ENCODE assay signal across 23 cellular contexts in the genomic region with DNA sequence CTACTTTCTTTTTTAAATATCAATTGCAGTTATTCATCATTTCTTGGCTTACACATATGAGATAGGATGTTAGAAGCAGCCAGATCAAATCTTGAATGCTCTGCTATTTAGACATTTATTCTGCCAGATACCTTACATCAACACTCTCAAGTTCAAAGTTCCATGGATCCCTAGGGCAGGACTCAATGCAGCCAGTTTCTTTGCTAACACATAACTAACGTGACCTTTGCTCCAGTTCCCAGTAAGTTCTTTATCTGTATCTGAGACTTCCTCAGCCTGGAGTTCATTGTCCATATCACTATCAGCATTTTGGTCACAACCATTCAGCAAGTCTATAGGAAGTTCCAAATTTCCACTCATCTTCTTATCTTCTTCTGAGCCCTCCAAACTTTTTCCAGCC.
DNase-seq lines count a peak whose midpoint lies in the region; ATAC-seq, FAIRE-seq and TF ChIP-seq lines count a peak whose summit lies in the region.
"Had no signal": no experiment of that assay in that cellular context is flagged by ENCODE, and none has a peak within 500 bp of the region (broad histone marks: within the 10 kb centered on the region; RNA-seq: fewer than 3 reads in every experiment).

No MANE protein-coding gene starts in this region.

- H3K4me3 ChIP-seq in HepG2 (replicated peaks in 1 of 3; ENCODE audit: insufficient read depth in 1 of 3, low read depth in 2 of 3, low read length in 3 of 3) (no peak overlapping the region), right lobe of liver (no peak overlapping the region), endodermal cell (ENCODE audit: low read length) (peak overlapping the region; percentile 23)
- H3K4me3 ChIP-seq: A549; BLaER1 treated with 17β-estradiol and CSF1 and Interleukin-3, amounts not matched to agents 10 nM and 100 nM had no signal

- H3K79me2 ChIP-seq in HepG2 (ENCODE audit: insufficient read depth, low read length) = no peaks in the 10 kb centered on the region

- BruUV-seq in HepG2 (replicated peaks; lab: Mats Ljungman, UMichigan) = no TSS peak

- no peaks in the 10 kb centered on the region for H3K27me3 Mint-ChIP-seq in endodermal cell (ENCODE audit: insufficient read depth)
- H3K27me3 Mint-ChIP-seq: B cell; CD4-positive, alpha-beta T cell had no signal

- H3K4me1 Mint-ChIP-seq in endodermal cell = peaks cover 6% of the 10 kb centered on the region
- H3K4me1 Mint-ChIP-seq: B cell had no signal

- in situ Hi-C loops in HepG2 (cut with HindIII; ENCODE audit: extremely low pct_ligation_motif_present, low pct_unique_long_range_greater_than_20kb) = no loop called here

- no peak overlapping the region for H2AFZ ChIP-seq in HepG2 (ENCODE audit: low read length)

- H3K9me3 ChIP-seq in HepG2 (ENCODE audit: low read length) (no peaks in the 10 kb centered on the region), right lobe of liver (no peaks in the 10 kb centered on the region), endodermal cell (ENCODE audit: control insufficient read depth, low read length) (no peaks in the 10 kb centered on the region)
- H3K9me3 ChIP-seq: A549; BLaER1 treated with 17β-estradiol and CSF1 and Interleukin-3, amounts not matched to agents 10 nM and 100 nM; Caco-2 had no signal

- no peak overlapping the region for H3K4me3 Mint-ChIP-seq in endodermal cell
- H3K4me3 Mint-ChIP-seq: B cell; CD4-positive, alpha-beta T cell; CD8-positive, alpha-beta T cell had no signal

- no peak overlapping the region for H3K27ac ChIP-seq in HepG2 (ENCODE audit: extremely low read length, insufficient read depth, low read length)
- H3K27ac ChIP-seq in right lobe of liver = no peak overlapping the region
- no peak overlapping the region for H3K27ac ChIP-seq in endodermal cell (ENCODE audit: low read depth, low read length)
- H3K27ac ChIP-seq: 22Rv1; A549; BLaER1 treated with 17β-estradiol and CSF1 and Interleukin-3, amounts not matched to agents 10 nM and 100 nM; C4-2B had no signal

- no peak overlapping the region for H3K27ac Mint-ChIP-seq in endodermal cell
- H3K27ac Mint-ChIP-seq: B cell; CD4-positive, alpha-beta T cell; CD8-positive, alpha-beta T cell had no signal

- H3K9ac ChIP-seq in HepG2 (ENCODE audit: insufficient read depth, low read depth, low read length) = no peak overlapping the region
- no peak overlapping the region for H3K9ac ChIP-seq in endodermal cell (ENCODE audit: extremely low read depth, low read length, poor library complexity, severe bottlenecking)
- H3K9ac ChIP-seq: BLaER1 treated with 17β-estradiol and CSF1 and Interleukin-3, amounts not matched to agents 10 nM and 100 nM had no signal

- H3K27me3 ChIP-seq in HepG2 (ENCODE audit: control insufficient read depth in 1 of 2, insufficient read depth in 2 of 2, low read length in 2 of 2) (no peaks in the 10 kb centered on the region), right lobe of liver (no peaks in the 10 kb centered on the region), endodermal cell (ENCODE audit: control insufficient read depth, insufficient read depth, low read length, poor library complexity, severe bottlenecking) (no peaks in the 10 kb centered on the region)
- H3K27me3 ChIP-seq: BLaER1 treated with 17β-estradiol and CSF1 and Interleukin-3, amounts not matched to agents 10 nM and 100 nM had no signal

- H3K36me3 ChIP-seq in HepG2 (replicated peaks in 1 of 2; ENCODE audit: control insufficient read depth in 1 of 2, insufficient read depth in 2 of 2, low read length in 2 of 2) (no peaks in the 10 kb centered on the region), right lobe of liver (no peaks in the 10 kb centered on the region), endodermal cell (ENCODE audit: control insufficient read depth, insufficient read depth, low read length) (no peaks in the 10 kb centered on the region)
- H3K36me3 ChIP-seq: BLaER1 treated with 17β-estradiol and CSF1 and Interleukin-3, amounts not matched to agents 10 nM and 100 nM had no signal

- H3K4me2 ChIP-seq in HepG2 (ENCODE audit: low read depth, low read length) = no peak overlapping the region
- H3K4me2 ChIP-seq: A549; BLaER1 treated with 17β-estradiol and CSF1 and Interleukin-3, amounts not matched to agents 10 nM and 100 nM had no signal

- no peaks in the 10 kb centered on the region for H4K20me1 ChIP-seq in HepG2 (ENCODE audit: insufficient read depth, low read length)
- H4K20me1 ChIP-seq: BLaER1 treated with 17β-estradiol and CSF1 and Interleukin-3, amounts not matched to agents 10 nM and 100 nM had no signal

- H3K9me3 Mint-ChIP-seq in endodermal cell = no peaks in the 10 kb centered on the region
- H3K9me3 Mint-ChIP-seq: CD8-positive, alpha-beta T cell had no signal

- H3K4me1 ChIP-seq in HepG2 (ENCODE audit: insufficient read depth, low read length) = no peaks in the 10 kb centered on the region
- H3K4me1 ChIP-seq in right lobe of liver = no peaks in the 10 kb centered on the region
- H3K4me1 ChIP-seq in endodermal cell (ENCODE audit: control insufficient read depth, insufficient read depth, low read length) = no peaks in the 10 kb centered on the region
- H3K4me1 ChIP-seq: A549; BLaER1 treated with 17β-estradiol and CSF1 and Interleukin-3, amounts not matched to agents 10 nM and 100 nM; Caco-2 had no signal

- intact Hi-C loops in HepG2 (cut with micrococcal nuclease; ENCODE audit: unreplicated experiment) (no loop called here), right lobe of liver (cut with DNase I) (no loop called here), left colon (cut with DNase I, micrococcal nuclease) (no loop called here)

- TF ChIP-seq POLR2A in HepG2 (IDR thresholded peaks at IDR 0.05; ENCODE audit: insufficient read depth in 1 of 2, low read depth in 2 of 2, low read length in 2 of 2) = no peak
- no peak for TF ChIP-seq POLR2A in right lobe of liver (IDR thresholded peaks at IDR 0.05)

- 5% methylated on average over 1 of the region's 1 CpG for WGBS in HepG2 (ENCODE audit: low lambda C conversion rate)
- WGBS in right lobe of liver (ENCODE audit: insufficient coverage, low coverage, low lambda C conversion rate, missing lambda C conversion rate) = 10% methylated on average over 1 of the region's 1 CpG
- WGBS in endodermal cell (ENCODE audit: insufficient coverage in 1 of 2, insufficient read length in 1 of 2), 2 experiments = 84 to 100% methylated on average over 1 of the region's 1 CpG

- TF ChIP-seq CTCF in HepG2 (CRISPR knock-in tag; IDR thresholded peaks at IDR 0.05) = no peak
- no peak for TF ChIP-seq CTCF in right lobe of liver (IDR thresholded peaks at IDR 0.05)
- no peak for TF ChIP-seq CTCF in endodermal cell (conservative IDR thresholded peaks at IDR 0.05)

- peak; percentile 54 for ATAC-seq in HepG2
- no peak for ATAC-seq in right lobe of liver
- peak; percentile 53 for ATAC-seq in left colon
- ATAC-seq: A549; CD8-positive, alpha-beta T cell had no signal

- H3K36me3 Mint-ChIP-seq in endodermal cell (ENCODE audit: low read depth) = no peaks in the 10 kb centered on the region
- H3K36me3 Mint-ChIP-seq: CD8-positive, alpha-beta T cell had no signal

- CTCF ChIA-PET in HepG2 (lab: Yijun Ruan, JAX; ENCODE audit: low intra/inter-chr PET ratio, low total read pairs) = no interaction called here

- TF ChIP-seq EP300 in HepG2 (IDR thresholded peaks at IDR 0.05; ENCODE audit: low read depth in 2 of 2, low read length in 2 of 2) (no peak), HepG2 (CRISPR knock-in tag; IDR thresholded peaks at IDR 0.05; ENCODE audit: borderline replicate concordance) (no peak)

- POLR2A ChIA-PET in HepG2 (lab: Yijun Ruan, JAX) = no interaction called here

- TF ChIP-seq RAD21 in HepG2 (CRISPR knock-in tag; IDR thresholded peaks at IDR 0.05) = no peak

- FAIRE-seq in HepG2 (lab: Jason Lieb, UNC) = no peak
- FAIRE-seq: A549, D721Med, G401.6, GM12891, GM19239 had no signal

- peak; percentile 13 for DNase-seq in HepG2 (ENCODE audit: low spot score)
- no peak for DNase-seq in right lobe of liver
- no peak for DNase-seq in endodermal cell
- no peak for DNase-seq in left colon
- DNase-seq in T-helper 9 cell = no peak
- no peak for DNase-seq in UCSD-AML1 (lab: John Stamatoyannopoulos, UW; ENCODE audit: unreplicated experiment)
- DNase-seq in iPS-NIHi11 (ENCODE audit: low spot score) = no peak
- DNase-seq: AML-193; Caco-2; Calu3; CD4-positive, alpha-beta T cell; CD8-positive, alpha-beta T cell; DMS79 treated with DMSO at 0.1 percent for 48 hours; GF-D8 had no signal

TF ChIP-seq in HepG2, 621 proteins besides CTCF, POLR2A, EP300 and RAD21 (continues in another document):
- TF ChIP-seq HNF4G (IDR thresholded peaks at IDR 0.05; ENCODE audit: borderline replicate concordance, low read depth, low read length) = 0 out of 2 replicates have a peak, but pooled peaks have one; percentile 15
- no peak for TF ChIP-seq HNF4G (CRISPR knock-in tag; IDR thresholded peaks at IDR 0.05; ENCODE audit: borderline replicate concordance, low read depth)
- TF ChIP-seq RXRB (CRISPR knock-in tag; IDR thresholded peaks at IDR 0.05; ENCODE audit: borderline replicate concordance) = peak; percentile 57
- no peak for TF ChIP-seq RBM39 (IDR thresholded peaks at IDR 0.05; ENCODE audit: low read depth, low read length, poor library complexity, severe bottlenecking)
- no peak for TF ChIP-seq THAP11 (CRISPR knock-in tag; IDR thresholded peaks at IDR 0.05)
- no peak for TF ChIP-seq ZSCAN12 (CRISPR knock-in tag; IDR thresholded peaks at IDR 0.05)
- no peak for TF ChIP-seq CBX1 (IDR thresholded peaks at IDR 0.05; ENCODE audit: low read depth)
- no peak for TF ChIP-seq CC2D1A (CRISPR knock-in tag; IDR thresholded peaks at IDR 0.05)
- TF ChIP-seq, protein P1, sequence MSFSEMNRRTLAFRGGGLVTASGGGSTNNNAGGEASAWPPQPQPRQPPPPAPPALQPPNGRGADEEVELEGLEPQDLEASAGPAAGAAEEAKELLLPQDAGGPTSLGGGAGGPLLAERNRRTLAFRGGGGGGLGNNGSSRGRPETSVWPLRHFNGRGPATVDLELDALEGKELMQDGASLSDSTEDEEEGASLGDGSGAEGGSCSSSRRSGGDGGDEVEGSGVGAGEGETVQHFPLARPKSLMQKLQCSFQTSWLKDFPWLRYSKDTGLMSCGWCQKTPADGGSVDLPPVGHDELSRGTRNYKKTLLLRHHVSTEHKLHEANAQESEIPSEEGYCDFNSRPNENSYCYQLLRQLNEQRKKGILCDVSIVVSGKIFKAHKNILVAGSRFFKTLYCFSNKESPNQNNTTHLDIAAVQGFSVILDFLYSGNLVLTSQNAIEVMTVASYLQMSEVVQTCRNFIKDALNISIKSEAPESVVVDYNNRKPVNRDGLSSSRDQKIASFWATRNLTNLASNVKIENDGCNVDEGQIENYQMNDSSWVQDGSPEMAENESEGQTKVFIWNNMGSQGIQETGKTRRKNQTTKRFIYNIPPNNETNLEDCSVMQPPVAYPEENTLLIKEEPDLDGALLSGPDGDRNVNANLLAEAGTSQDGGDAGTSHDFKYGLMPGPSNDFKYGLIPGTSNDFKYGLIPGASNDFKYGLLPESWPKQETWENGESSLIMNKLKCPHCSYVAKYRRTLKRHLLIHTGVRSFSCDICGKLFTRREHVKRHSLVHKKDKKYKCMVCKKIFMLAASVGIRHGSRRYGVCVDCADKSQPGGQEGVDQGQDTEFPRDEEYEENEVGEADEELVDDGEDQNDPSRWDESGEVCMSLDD (CRISPR knock-in tag; IDR thresholded peaks at IDR 0.05; ENCODE audit: borderline replicate concordance) = no peak

Comparison
In these comparisons a context has a peak if more than half of its experiments do, and no peak if none do; other contexts are left out.
1. ATAC-seq: peak in HepG2 (single experiment) and left colon (single experiment); none in right lobe of liver (0 of 4).